Comparison of ENCODE assay signal across 21 cellular contexts in the genomic region with DNA sequence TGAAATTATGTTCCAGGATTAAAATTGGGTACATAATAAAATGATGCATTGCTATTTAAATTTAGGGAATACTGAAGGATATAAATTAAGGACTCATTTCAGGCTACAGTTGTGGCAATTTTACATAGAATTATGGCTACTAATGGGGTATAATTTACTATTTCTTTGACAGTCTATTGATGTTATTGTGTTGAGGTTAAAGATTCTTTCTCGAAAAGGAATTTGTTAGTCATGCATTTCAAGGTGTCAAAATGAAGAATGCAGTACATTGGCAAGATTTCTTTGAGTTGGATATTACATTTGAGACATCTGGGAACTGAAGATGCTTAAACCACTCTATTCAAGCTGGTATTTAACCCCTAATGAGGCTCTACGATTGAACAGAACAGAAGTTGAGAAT. TPM values are rescaled to one million over a fixed set of nuclear protein-coding genes. Genes with fewer than 3 reads are reported as not detected.
DNase-seq lines count a peak whose midpoint lies in the region; ATAC-seq and TF ChIP-seq lines count a peak whose summit lies in the region.
"Had no signal": no experiment of that assay in that cellular context is flagged by ENCODE, and none has a peak within 500 bp of the region (broad histone marks: within the 10 kb centered on the region; RNA-seq: fewer than 3 reads in every experiment).

No MANE protein-coding gene starts in this region.

- no peak overlapping the region for H3K27ac ChIP-seq in foreskin keratinocyte
- H3K27ac ChIP-seq: 22Rv1, C4-2B had no signal

- no peaks in the 10 kb centered on the region for H3K27me3 Mint-ChIP-seq in activated T-cell treated with anti-CD3 and anti-CD28 coated beads, Interleukin-2, amount 50 U/mL, for 72 hours (ENCODE audit: low read depth)
- H3K27me3 Mint-ChIP-seq in naive thymus-derived CD8-positive, alpha-beta T cell, result peaks cover 0 to 3% (median under 1%) of the 10 kb centered on the region in 5 donors

- H3K9me3 Mint-ChIP-seq in activated T-cell treated with anti-CD3 and anti-CD28 coated beads, Interleukin-2, amount 50 U/mL, for 72 hours, result no peaks in the 10 kb centered on the region
- H3K9me3 Mint-ChIP-seq in naive thymus-derived CD8-positive, alpha-beta T cell, result peaks cover 0 to 2% (median 0%) of the 10 kb centered on the region in 9 donors

- no peaks in the 10 kb centered on the region for H3K4me1 ChIP-seq in foreskin keratinocyte

- POLR2A ChIA-PET in naive thymus-derived CD8-positive, alpha-beta T cell (lab: Charles Lee), result no interaction called here

- H3K27me3 ChIP-seq in foreskin keratinocyte, result no peaks in the 10 kb centered on the region

- H3K4me1 Mint-ChIP-seq in activated T-cell treated with anti-CD3 and anti-CD28 coated beads, Interleukin-2, amount 50 U/mL, for 72 hours (ENCODE audit: low read depth), result no peaks in the 10 kb centered on the region
- no peaks in the 10 kb centered on the region for H3K4me1 Mint-ChIP-seq in naive thymus-derived CD8-positive, alpha-beta T cell

- peak; percentile 54 for DNase-seq in A172 (ENCODE audit: low spot score)
- peak; percentile 23 for DNase-seq in GM04504 (ENCODE audit: low read depth)
- DNase-seq in foreskin keratinocyte, result peak in 1 of 2 donors; percentile 44
- DNase-seq in mucosa of gallbladder (ENCODE audit: low spot score), result no peak
- no peak for DNase-seq in globus pallidus (ENCODE audit: low spot score)
- no peak for DNase-seq in activated T-cell treated with anti-CD3 and anti-CD28 coated beads, Interleukin-2, amount 50 U/mL, for 72 hours
- no peak for DNase-seq in naive thymus-derived CD8-positive, alpha-beta T cell
- DNase-seq: DMS 273 treated with DMSO at 0.1 percent for 48 hours, H7, IMR-90, Kasumi-1, NCI-H1105 treated with DMSO at 0.1 percent for 48 hours, NCI-H1930, NCI-H2171 treated with DMSO at 0.1 percent for 48 hours, NCI-H774, RPMI8226, SIG-M5 had no signal

- H3K4me3 Mint-ChIP-seq in activated T-cell treated with anti-CD3 and anti-CD28 coated beads, Interleukin-2, amount 50 U/mL, for 72 hours, result no peak overlapping the region
- no peak overlapping the region for H3K4me3 Mint-ChIP-seq in naive thymus-derived CD8-positive, alpha-beta T cell

- H3K27ac Mint-ChIP-seq in activated T-cell treated with anti-CD3 and anti-CD28 coated beads, Interleukin-2, amount 50 U/mL, for 72 hours, result no peak overlapping the region
- no peak overlapping the region for H3K27ac Mint-ChIP-seq in naive thymus-derived CD8-positive, alpha-beta T cell

- TF ChIP-seq CTCF in foreskin keratinocyte (conservative IDR thresholded peaks at IDR 0.05), result no peak

- ATAC-seq in SK-N-SH treated with all-trans-retinoic acid at 6 μM for 48 hours (peak; percentile 34; the same call in 2 of the 3 replicates), foreskin keratinocyte (peak; percentile 16)
- no peak for ATAC-seq in activated T-cell treated with anti-CD3 and anti-CD28 coated beads, Interleukin-2, amount 50 U/mL, for 72 hours (replicated peaks in 1 of 2)
- no peak for ATAC-seq in naive thymus-derived CD8-positive, alpha-beta T cell

- H3K36me3 Mint-ChIP-seq in activated T-cell treated with anti-CD3 and anti-CD28 coated beads, Interleukin-2, amount 50 U/mL, for 72 hours (ENCODE audit: insufficient read depth in 2 of 2), result no peaks in the 10 kb centered on the region
- no peaks in the 10 kb centered on the region for H3K36me3 Mint-ChIP-seq in naive thymus-derived CD8-positive, alpha-beta T cell

TF ChIP-seq in SK-N-SH treated with all-trans-retinoic acid at 6 μM for 48 hours, 23 proteins besides CTCF, POLR2A, EP300 and RAD21:
- TF ChIP-seq BACH2 (CRISPR knock-in tag; IDR thresholded peaks at IDR 0.05; ENCODE audit: borderline replicate concordance) (no peak), ZNF70 (CRISPR knock-in tag; IDR thresholded peaks at IDR 0.05) (no peak), TCF4 (CRISPR knock-in tag; IDR thresholded peaks at IDR 0.05; ENCODE audit: borderline replicate concordance) (no peak), CREB5 (CRISPR knock-in tag; IDR thresholded peaks at IDR 0.05; ENCODE audit: low read depth) (no peak), ARNTL (CRISPR knock-in tag; IDR thresholded peaks at IDR 0.05; ENCODE audit: borderline replicate concordance, low read depth) (no peak), ZNF8 (CRISPR knock-in tag; IDR thresholded peaks at IDR 0.05) (no peak), TOX (CRISPR knock-in tag; IDR thresholded peaks at IDR 0.05; ENCODE audit: borderline replicate concordance) (no peak), CSDC2 (CRISPR knock-in tag; IDR thresholded peaks at IDR 0.05) (no peak), GLIS3 (CRISPR knock-in tag; IDR thresholded peaks at IDR 0.05) (no peak), ZFP3 (CRISPR knock-in tag; IDR thresholded peaks at IDR 0.05) (no peak), PPARA (CRISPR knock-in tag; IDR thresholded peaks at IDR 0.05; ENCODE audit: borderline replicate concordance) (no peak), TSHZ2 (CRISPR knock-in tag; IDR thresholded peaks at IDR 0.05) (no peak), ESRRG (CRISPR knock-in tag; IDR thresholded peaks at IDR 0.05) (no peak), ZFP30 (CRISPR knock-in tag; IDR thresholded peaks at IDR 0.05) (no peak)
- TF ChIP-seq, protein P1, sequence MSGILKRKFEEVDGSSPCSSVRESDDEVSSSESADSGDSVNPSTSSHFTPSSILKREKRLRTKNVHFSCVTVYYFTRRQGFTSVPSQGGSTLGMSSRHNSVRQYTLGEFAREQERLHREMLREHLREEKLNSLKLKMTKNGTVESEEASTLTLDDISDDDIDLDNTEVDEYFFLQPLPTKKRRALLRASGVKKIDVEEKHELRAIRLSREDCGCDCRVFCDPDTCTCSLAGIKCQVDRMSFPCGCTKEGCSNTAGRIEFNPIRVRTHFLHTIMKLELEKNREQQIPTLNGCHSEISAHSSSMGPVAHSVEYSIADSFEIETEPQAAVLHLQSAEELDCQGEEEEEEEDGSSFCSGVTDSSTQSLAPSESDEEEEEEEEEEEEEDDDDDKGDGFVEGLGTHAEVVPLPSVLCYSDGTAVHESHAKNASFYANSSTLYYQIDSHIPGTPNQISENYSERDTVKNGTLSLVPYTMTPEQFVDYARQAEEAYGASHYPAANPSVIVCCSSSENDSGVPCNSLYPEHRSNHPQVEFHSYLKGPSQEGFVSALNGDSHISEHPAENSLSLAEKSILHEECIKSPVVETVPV (CRISPR knock-in tag; IDR thresholded peaks at IDR 0.05), result no peak
TF ChIP-seq in SK-N-SH treated with all-trans-retinoic acid at 6 μM for 48 hours: peak in this region for 0.

RNA-seq across cellular contexts. Expression of gene SLC5A8, which starts 28.3 kb away (rescaled TPM):
- not detected in 2 replicates for total RNA-seq in A172 (2014; rRNA removed; shearing (Covaris generic))
- total RNA-seq in foreskin keratinocyte, result 0.10 and 0.14 TPM in 2 replicates
- 0.02 and 0.06 TPM in 2 replicates for polyA plus RNA-seq in foreskin keratinocyte
- 0.06 TPM for total RNA-seq in mucosa of gallbladder
- not detected for total RNA-seq in activated T-cell treated with anti-CD3 and anti-CD28 coated beads, Interleukin-2, amount 50 U/mL, for 72 hours
- not detected for total RNA-seq in naive thymus-derived CD8-positive, alpha-beta T cell
- polyA plus RNA-seq in naive thymus-derived CD8-positive, alpha-beta T cell, result not detected
- total RNA-seq: H7, IMR-90, NCI-H460 had no signal
- polyA plus RNA-seq: IMR-90 had no signal

Comparison
In these comparisons a context has a peak if more than half of its experiments do, and no peak if none do; other contexts are left out.
1. DNase-seq: peak in A172 (single experiment) and GM04504 (single experiment); none in mucosa of gallbladder (single experiment), globus pallidus (single experiment), activated T-cell treated with anti-CD3 and anti-CD28 coated beads, Interleukin-2, amount 50 U/mL, for 72 hours (0 of 2) and naive thymus-derived CD8-positive, alpha-beta T cell (0 of 10).
2. ATAC-seq: peak in SK-N-SH treated with all-trans-retinoic acid at 6 μM for 48 hours (single experiment) and foreskin keratinocyte (single experiment); none in activated T-cell treated with anti-CD3 and anti-CD28 coated beads, Interleukin-2, amount 50 U/mL, for 72 hours (0 of 2) and naive thymus-derived CD8-positive, alpha-beta T cell (0 of 2).